In genomic region chr10:104076743-104077160, GRCh38 we compare ENCODE assay signal across 1 cellular context.
TF ChIP-seq lines count a peak whose summit lies in the region.

No MANE protein-coding gene starts in this region.

TF ChIP-seq in HEK293, 187 proteins besides CTCF, POLR2A, EP300 and RAD21 (continued from another document and continues in another):
- TF ChIP-seq HIC1 (tag by site-specific recombination; IDR thresholded peaks at IDR 0.05), result no peak
- TF ChIP-seq ZSCAN30 (tag by site-specific recombination; IDR thresholded peaks at IDR 0.05), result no peak; the same call in 1 of the 2 replicates
- no peak for TF ChIP-seq ZNF792 (tag by site-specific recombination; IDR thresholded peaks at IDR 0.05)
- TF ChIP-seq KLF7 (tag by site-specific recombination; IDR thresholded peaks at IDR 0.05; ENCODE audit: borderline replicate concordance), result 0 out of 2 replicates have a peak, but pooled peaks have one; percentile 41
- no peak for TF ChIP-seq ZNF335 (tag by site-specific recombination; conservative IDR thresholded peaks at IDR 0.05)
- TF ChIP-seq, protein P1, sequence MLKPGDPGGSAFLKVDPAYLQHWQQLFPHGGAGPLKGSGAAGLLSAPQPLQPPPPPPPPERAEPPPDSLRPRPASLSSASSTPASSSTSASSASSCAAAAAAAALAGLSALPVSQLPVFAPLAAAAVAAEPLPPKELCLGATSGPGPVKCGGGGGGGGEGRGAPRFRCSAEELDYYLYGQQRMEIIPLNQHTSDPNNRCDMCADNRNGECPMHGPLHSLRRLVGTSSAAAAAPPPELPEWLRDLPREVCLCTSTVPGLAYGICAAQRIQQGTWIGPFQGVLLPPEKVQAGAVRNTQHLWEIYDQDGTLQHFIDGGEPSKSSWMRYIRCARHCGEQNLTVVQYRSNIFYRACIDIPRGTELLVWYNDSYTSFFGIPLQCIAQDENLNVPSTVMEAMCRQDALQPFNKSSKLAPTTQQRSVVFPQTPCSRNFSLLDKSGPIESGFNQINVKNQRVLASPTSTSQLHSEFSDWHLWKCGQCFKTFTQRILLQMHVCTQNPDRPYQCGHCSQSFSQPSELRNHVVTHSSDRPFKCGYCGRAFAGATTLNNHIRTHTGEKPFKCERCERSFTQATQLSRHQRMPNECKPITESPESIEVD (tag by site-specific recombination; IDR thresholded peaks at IDR 0.05), result peak; percentile 60
- TF ChIP-seq ZNF670 (tag by site-specific recombination; IDR thresholded peaks at IDR 0.05; ENCODE audit: low read depth), result no peak
- TF ChIP-seq ZNF560 (tag by site-specific recombination; IDR thresholded peaks at IDR 0.05; ENCODE audit: borderline replicate concordance), result no peak
- TF ChIP-seq ZNF501 (tag by site-specific recombination; IDR thresholded peaks at IDR 0.05), result peak; percentile 74; the same call in 1 of the 2 replicates
- no peak for TF ChIP-seq ZNF292 (tag by site-specific recombination; IDR thresholded peaks at IDR 0.05; ENCODE audit: borderline replicate concordance, low read depth)
- no peak for TF ChIP-seq ZNF518A (tag by site-specific recombination; conservative IDR thresholded peaks at IDR 0.05; ENCODE audit: low read depth)
- TF ChIP-seq ZFP3 (tag by site-specific recombination; IDR thresholded peaks at IDR 0.05; ENCODE audit: low read depth), result no peak
- TF ChIP-seq ZNF155 (tag by site-specific recombination; IDR thresholded peaks at IDR 0.05), result no peak
- TF ChIP-seq ZNF654 (tag by site-specific recombination; IDR thresholded peaks at IDR 0.05; ENCODE audit: low read depth), result no peak
- peak; percentile 45 for TF ChIP-seq ZNF341 (tag by site-specific recombination; IDR thresholded peaks at IDR 0.05; ENCODE audit: low read depth)
- no peak for TF ChIP-seq ZNF701 (tag by site-specific recombination; IDR thresholded peaks at IDR 0.05)
- no peak for TF ChIP-seq SP3 (tag by site-specific recombination; IDR thresholded peaks at IDR 0.05)
- no peak for TF ChIP-seq ZNF837 (tag by site-specific recombination; IDR thresholded peaks at IDR 0.05)
- no peak for TF ChIP-seq ZNF266 (tag by site-specific recombination; IDR thresholded peaks at IDR 0.05; ENCODE audit: low read depth)
- no peak for TF ChIP-seq ZNF239 (tag by site-specific recombination; IDR thresholded peaks at IDR 0.05)
- TF ChIP-seq KLF1 (tag by site-specific recombination; IDR thresholded peaks at IDR 0.05), result no peak
- no peak for TF ChIP-seq BCL11B (tag by site-specific recombination; IDR thresholded peaks at IDR 0.05; ENCODE audit: low read depth)
- no peak for TF ChIP-seq ZNF416 (tag by site-specific recombination; IDR thresholded peaks at IDR 0.05)
- no peak for TF ChIP-seq ZNF157 (tag by site-specific recombination; IDR thresholded peaks at IDR 0.05)
- no peak for TF ChIP-seq ZNF548 (tag by site-specific recombination; IDR thresholded peaks at IDR 0.05)
- no peak for TF ChIP-seq ZNF19 (tag by site-specific recombination; IDR thresholded peaks at IDR 0.05; ENCODE audit: low read depth)
- no peak for TF ChIP-seq ZFP37 (tag by site-specific recombination; IDR thresholded peaks at IDR 0.05)
- no peak for TF ChIP-seq GLI4 (tag by site-specific recombination; IDR thresholded peaks at IDR 0.05)
- no peak for TF ChIP-seq ZNF555 (tag by site-specific recombination; conservative IDR thresholded peaks at IDR 0.05)
- TF ChIP-seq WT1 (tag by site-specific recombination; IDR thresholded peaks at IDR 0.05), result peak; percentile 85
- TF ChIP-seq, protein P2, sequence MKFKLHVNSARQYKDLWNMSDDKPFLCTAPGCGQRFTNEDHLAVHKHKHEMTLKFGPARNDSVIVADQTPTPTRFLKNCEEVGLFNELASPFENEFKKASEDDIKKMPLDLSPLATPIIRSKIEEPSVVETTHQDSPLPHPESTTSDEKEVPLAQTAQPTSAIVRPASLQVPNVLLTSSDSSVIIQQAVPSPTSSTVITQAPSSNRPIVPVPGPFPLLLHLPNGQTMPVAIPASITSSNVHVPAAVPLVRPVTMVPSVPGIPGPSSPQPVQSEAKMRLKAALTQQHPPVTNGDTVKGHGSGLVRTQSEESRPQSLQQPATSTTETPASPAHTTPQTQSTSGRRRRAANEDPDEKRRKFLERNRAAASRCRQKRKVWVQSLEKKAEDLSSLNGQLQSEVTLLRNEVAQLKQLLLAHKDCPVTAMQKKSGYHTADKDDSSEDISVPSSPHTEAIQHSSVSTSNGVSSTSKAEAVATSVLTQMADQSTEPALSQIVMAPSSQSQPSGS (tag by site-specific recombination; IDR thresholded peaks at IDR 0.05; ENCODE audit: low read depth), result no peak
- no peak for TF ChIP-seq GLIS2 (tag by site-specific recombination; IDR thresholded peaks at IDR 0.05)
- no peak for TF ChIP-seq ZNF211 (tag by site-specific recombination; IDR thresholded peaks at IDR 0.05; ENCODE audit: low read depth)
- no peak for TF ChIP-seq MYNN (tag by site-specific recombination; IDR thresholded peaks at IDR 0.05; ENCODE audit: borderline replicate concordance)
- no peak for TF ChIP-seq ZNF280D (tag by site-specific recombination; IDR thresholded peaks at IDR 0.05)
- TF ChIP-seq ZIC2 (tag by site-specific recombination; IDR thresholded peaks at IDR 0.05), result peak; percentile 46
- TF ChIP-seq ZNF404 (tag by site-specific recombination; IDR thresholded peaks at IDR 0.05), result no peak
- TF ChIP-seq RBAK (tag by site-specific recombination; IDR thresholded peaks at IDR 0.05), result no peak
- TF ChIP-seq ZBTB6 (tag by site-specific recombination; IDR thresholded peaks at IDR 0.05), result no peak
- no peak for TF ChIP-seq ZNF169 (tag by site-specific recombination; IDR thresholded peaks at IDR 0.05)
- TF ChIP-seq ZNF549 (tag by site-specific recombination; IDR thresholded peaks at IDR 0.05), result no peak
- TF ChIP-seq, protein P3, sequence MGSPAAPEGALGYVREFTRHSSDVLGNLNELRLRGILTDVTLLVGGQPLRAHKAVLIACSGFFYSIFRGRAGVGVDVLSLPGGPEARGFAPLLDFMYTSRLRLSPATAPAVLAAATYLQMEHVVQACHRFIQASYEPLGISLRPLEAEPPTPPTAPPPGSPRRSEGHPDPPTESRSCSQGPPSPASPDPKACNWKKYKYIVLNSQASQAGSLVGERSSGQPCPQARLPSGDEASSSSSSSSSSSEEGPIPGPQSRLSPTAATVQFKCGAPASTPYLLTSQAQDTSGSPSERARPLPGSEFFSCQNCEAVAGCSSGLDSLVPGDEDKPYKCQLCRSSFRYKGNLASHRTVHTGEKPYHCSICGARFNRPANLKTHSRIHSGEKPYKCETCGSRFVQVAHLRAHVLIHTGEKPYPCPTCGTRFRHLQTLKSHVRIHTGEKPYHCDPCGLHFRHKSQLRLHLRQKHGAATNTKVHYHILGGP (tag by site-specific recombination; IDR thresholded peaks at IDR 0.05), result peak; percentile 36; the same call in 1 of the 2 replicates
- no peak for TF ChIP-seq ZNF521 (tag by site-specific recombination; IDR thresholded peaks at IDR 0.05)
- peak; percentile 63 for TF ChIP-seq FEZF1 (tag by site-specific recombination; IDR thresholded peaks at IDR 0.05)
- no peak for TF ChIP-seq KLF16 (tag by site-specific recombination; IDR thresholded peaks at IDR 0.05)
- TF ChIP-seq PRDM1 (tag by site-specific recombination; IDR thresholded peaks at IDR 0.05), result 0 out of 2 replicates have a peak, but pooled peaks have one; percentile 24
- TF ChIP-seq ZNF571 (tag by site-specific recombination; IDR thresholded peaks at IDR 0.05), result no peak
- no peak for TF ChIP-seq ZNF510 (tag by site-specific recombination; IDR thresholded peaks at IDR 0.05; ENCODE audit: insufficient replicate concordance)
- TF ChIP-seq ZNF843 (tag by site-specific recombination; IDR thresholded peaks at IDR 0.05), result peak; percentile 85
- TF ChIP-seq ZNF600 (tag by site-specific recombination; IDR thresholded peaks at IDR 0.05), result no peak
- TF ChIP-seq ZNF18 (tag by site-specific recombination; IDR thresholded peaks at IDR 0.05), result 0 out of 2 replicates have a peak, but pooled peaks have one; percentile 39
- TF ChIP-seq KLF9 (tag by site-specific recombination; IDR thresholded peaks at IDR 0.05; ENCODE audit: low read depth), result no peak
- no peak for TF ChIP-seq ZBTB7A (tag by site-specific recombination; IDR thresholded peaks at IDR 0.05; ENCODE audit: low read depth)
- no peak for TF ChIP-seq ZNF394 (tag by site-specific recombination; IDR thresholded peaks at IDR 0.05; ENCODE audit: borderline replicate concordance)
